Comparison of ENCODE assay signal across 9 cellular contexts in the genomic region with DNA sequence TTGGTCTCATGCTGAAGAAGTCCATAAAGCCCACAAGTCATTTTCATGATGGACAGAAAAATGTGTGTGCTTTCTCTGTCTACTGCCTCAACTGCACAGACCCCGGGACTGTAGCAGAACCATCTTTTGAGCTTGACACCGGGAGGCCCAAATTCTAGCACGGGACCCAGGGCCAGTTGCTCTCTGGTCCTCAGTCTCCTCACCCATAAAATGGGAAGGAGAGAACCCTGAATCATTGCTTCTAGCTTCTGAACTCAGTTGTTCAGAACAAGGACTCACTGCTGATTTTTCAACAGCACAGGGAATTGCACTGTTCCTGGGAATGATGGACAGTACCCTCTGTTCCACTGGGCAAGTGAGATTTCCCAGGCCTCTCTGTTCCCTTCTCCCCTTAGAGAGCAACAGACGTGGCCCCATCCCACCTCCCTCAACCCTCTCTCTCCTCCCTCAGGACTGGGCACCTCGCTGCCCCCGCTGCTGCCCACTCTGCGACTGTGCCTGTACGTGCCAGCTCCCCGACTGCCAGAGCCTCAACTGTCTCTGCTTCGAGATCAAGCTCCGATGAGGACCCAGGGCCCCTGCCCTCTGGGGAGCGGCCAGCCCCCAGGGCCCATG. TPM values are rescaled to one million over a fixed set of nuclear protein-coding genes. Genes with fewer than 3 reads are reported as not detected.
DNase-seq lines count a peak whose midpoint lies in the region; ATAC-seq, FAIRE-seq and TF ChIP-seq lines count a peak whose summit lies in the region.
"Had no signal": no experiment of that assay in that cellular context is flagged by ENCODE, and none has a peak within 500 bp of the region (broad histone marks: within the 10 kb centered on the region; RNA-seq: fewer than 3 reads in every experiment).

No MANE protein-coding gene starts in this region.

- H4K20me1 ChIP-seq in mammary epithelial cell (ENCODE audit: insufficient read depth, low read length), result peaks cover under 1% of the 10 kb centered on the region

- DNase-seq in AG04449 (ENCODE audit: low read depth, low spot score) (no peak), mammary epithelial cell (no peak), naive B cell (no peak), RCC 7860 (ENCODE audit: low spot score) (no peak)

- BruUV-seq in mammary epithelial cell (replicated peaks; lab: Mats Ljungman, UMichigan), result no TSS peak

- H3K27ac Mint-ChIP-seq in naive B cell, result peak overlapping the region; percentile 3 to 99 (median 73)

- H3K4me2 ChIP-seq in mammary epithelial cell (ENCODE audit: insufficient read depth, low read depth, low read length), result peak overlapping the region; percentile 91

- no peaks in the 10 kb centered on the region for H3K9me3 Mint-ChIP-seq in naive B cell

- H3K27me3 Mint-ChIP-seq in naive B cell, result no peaks in the 10 kb centered on the region

- in situ Hi-C loops in mammary epithelial cell (cut with MboI; ENCODE audit: low sequenced_read_pairs in 2 of 2), result no loop called here

- 57% methylated on average over 12 of the region's 12 CpGs for WGBS in HUES64
- 46% methylated on average over 12 of the region's 12 CpGs for WGBS in mammary epithelial cell (ENCODE audit: low coverage, missing lambda C conversion rate)

- no peak for FAIRE-seq in RCC 7860 (lab: Jason Lieb, UNC)

- H3K4me1 Mint-ChIP-seq in naive B cell, result peaks cover 18 to 30% (median 29%) of the 10 kb centered on the region in 3 donors

- CTCF ChIA-PET in AG04449 (lab: Yijun Ruan, JAX) (interaction anchor here (1.5 kb wide), 1 partner anchor 8 kb away, joined by 9 read pairs; no protein-coding TSS in a partner anchor), mammary epithelial cell (lab: Charles Lee; ENCODE audit: low non-redundant PET) (interaction anchor here (0.6 kb wide), 1 partner anchor 258 kb away, joined by 4 read pairs; no protein-coding TSS in a partner anchor)

- H3K9me3 ChIP-seq in HUES64 (ENCODE audit: insufficient read depth, low read depth, low read length) (no peaks in the 10 kb centered on the region), mammary epithelial cell (replicated peaks; ENCODE audit: insufficient read depth, low read length) (no peaks in the 10 kb centered on the region)

- intact Hi-C loops in mammary epithelial cell (cut with micrococcal nuclease), result loop anchor here (10.0 kb wide), 2 partner anchors 69 to 571 kb away; partner anchors contain the start of genes HIRIP3 and INO80E

- H3K9ac ChIP-seq in HUES64 (ENCODE audit: low read depth, low read length) (peak overlapping the region; percentile 90), mammary epithelial cell (ENCODE audit: insufficient read depth, low read length) (no peak overlapping the region)

- dilution Hi-C loops in mammary epithelial cell (cut with HindIII; ENCODE audit: low sequenced_read_pairs), result no loop called here

- peak overlapping the region; percentile 25 to 100 (median 97) for H3K4me3 Mint-ChIP-seq in naive B cell

- H3K27me3 ChIP-seq in HUES64 (ENCODE audit: insufficient read depth, low read length) (no peaks in the 10 kb centered on the region), mammary epithelial cell (ENCODE audit: insufficient read depth, low read length) (no peaks in the 10 kb centered on the region)

- H3K79me2 ChIP-seq in mammary epithelial cell (ENCODE audit: insufficient read depth, low read length), result peaks cover 39% of the 10 kb centered on the region

- no peaks in the 10 kb centered on the region for H3K36me3 Mint-ChIP-seq in naive B cell

- TF ChIP-seq CTCF in AG04449 (IDR thresholded peaks at IDR 0.05; ENCODE audit: insufficient read depth, low read length, missing control alignments), result no peak
- TF ChIP-seq CTCF in mammary epithelial cell (conservative IDR thresholded peaks at IDR 0.05 in 1 of 2, IDR thresholded peaks at IDR 0.05 in 1 of 2; ENCODE audit: extremely low read depth in 1 of 2, insufficient read depth in 1 of 2, low read depth in 1 of 2, low read length in 2 of 2), result no peak

- POLR2A ChIA-PET in AG04449 (lab: Yijun Ruan, JAX), result interaction anchor here (1.2 kb wide), 1 partner anchor 28 kb away, joined by 3 read pairs; the partner anchor contains the start of gene TBX6

- ATAC-seq in naive B cell (ENCODE audit: low read depth in 2 of 2) (no peak), HG02981 (IDR thresholded peaks at IDR 0.05; ENCODE audit: unreplicated experiment) (no peak), GM21737 (IDR thresholded peaks at IDR 0.05; ENCODE audit: unreplicated experiment) (no peak), HG03139 (IDR thresholded peaks at IDR 0.05; ENCODE audit: unreplicated experiment) (no peak)

- peak overlapping the region; percentile 98 for H3K27ac ChIP-seq in HUES64 (ENCODE audit: low read depth, low read length)
- H3K27ac ChIP-seq in mammary epithelial cell (ENCODE audit: insufficient read depth, low read depth, low read length), result peak overlapping the region; percentile 81

- H3K4me3 ChIP-seq in AG04449 (ENCODE audit: low read depth, low read length) (peak overlapping the region; percentile 69), HUES64 (ENCODE audit: low read length) (peak overlapping the region; percentile 96), mammary epithelial cell (replicated peaks in 1 of 3; ENCODE audit: insufficient read depth in 1 of 3, low read depth in 2 of 3, low read length in 3 of 3) (peak overlapping the region in 2 of 3 experiments; percentile 59 to 100)

- peak overlapping the region; percentile 81 for H2AFZ ChIP-seq in mammary epithelial cell (ENCODE audit: low read depth, low read length)

- H3K36me3 ChIP-seq in HUES64 (ENCODE audit: insufficient read depth, low read length) (peaks cover 17% of the 10 kb centered on the region), mammary epithelial cell (ENCODE audit: insufficient read depth, low read length) (peaks cover 16% of the 10 kb centered on the region)

- H3K4me1 ChIP-seq in HUES64 (ENCODE audit: insufficient read depth, low read length), result peaks cover 10% of the 10 kb centered on the region; the same call in 1 of the 2 replicates
- H3K4me1 ChIP-seq in mammary epithelial cell (ENCODE audit: insufficient read depth, low read length), result peaks cover 23% of the 10 kb centered on the region

RNA-seq across cellular contexts. Expression of gene ALDOA, which starts 2.2 kb away (rescaled TPM):
- 882 TPM for polyA plus RNA-seq in HUES64 (2013, experiment 1 of 2)
- polyA plus RNA-seq in HUES64 (2013, experiment 2 of 2), result 957 TPM
- total RNA-seq in mammary epithelial cell, result 1,000 to 10,000 TPM in 1 of 2 donors, 100 to 1,000 TPM in 1; 758 to 2,329 TPM
- polyA plus RNA-seq in mammary epithelial cell, result 2,512 TPM
- polyA minus RNA-seq in mammary epithelial cell, result 3,207 TPM
- polyA plus RNA-seq in naive B cell (ENCODE audit: low read depth in 6 of 6), result 100 to 1,000 TPM; 627 to 911 (median 721) TPM

RNA-seq across cellular contexts. Expression of gene PPP4C, which starts 12.4 kb away (rescaled TPM):
- 123 TPM for polyA plus RNA-seq in HUES64 (2013, experiment 1 of 2)
- polyA plus RNA-seq in HUES64 (2013, experiment 2 of 2), result 122 TPM
- 100 to 1,000 TPM; 125 to 221 TPM for total RNA-seq in mammary epithelial cell
- polyA plus RNA-seq in mammary epithelial cell (193 TPM), naive B cell (ENCODE audit: low read depth in 6 of 6) (100 to 1,000 TPM; 180 to 273 (median 206) TPM)
- polyA minus RNA-seq in mammary epithelial cell, result 303 TPM

RNA-seq across cellular contexts. Expression of gene TBX6, which starts 28.3 kb away (rescaled TPM):
- 3.1 TPM for polyA plus RNA-seq in HUES64 (2013, experiment 1 of 2)
- polyA plus RNA-seq in HUES64 (2013, experiment 2 of 2), result 3.2 TPM
- total RNA-seq in mammary epithelial cell, result under 1 TPM in 1 of 2 donors, not detected in 1; 0.73 TPM
- polyA plus RNA-seq in mammary epithelial cell, result 0.05 TPM
- not detected for polyA minus RNA-seq in mammary epithelial cell
- under 1 TPM; 0.18 to 0.64 (median 0.41) TPM for polyA plus RNA-seq in naive B cell (ENCODE audit: low read depth in 6 of 6)

RNA-seq across cellular contexts. Expression of gene TLCD3B, which starts 32.3 kb away (rescaled TPM):
- 16.0 TPM for polyA plus RNA-seq in HUES64 (2013, experiment 1 of 2)
- 20.7 TPM for polyA plus RNA-seq in HUES64 (2013, experiment 2 of 2)
- total RNA-seq in mammary epithelial cell, result not detected
- polyA plus RNA-seq in mammary epithelial cell (0.15 TPM), naive B cell (ENCODE audit: low read depth in 6 of 6) (not detected)
- not detected for polyA minus RNA-seq in mammary epithelial cell
- total RNA-seq: dermis microvascular lymphatic vessel endothelial cell had no signal

RNA-seq across cellular contexts. Expression of gene YPEL3, which starts 32.6 kb away (rescaled TPM):
- 22.9 TPM for polyA plus RNA-seq in HUES64 (2013, experiment 1 of 2)
- 29.7 TPM for polyA plus RNA-seq in HUES64 (2013, experiment 2 of 2)
- total RNA-seq in mammary epithelial cell, result 10 to 100 TPM in 1 of 2 donors, 1 to 10 TPM in 1; 9.5 to 25.8 TPM
- 16.3 TPM for polyA plus RNA-seq in mammary epithelial cell
- 19.2 TPM for polyA minus RNA-seq in mammary epithelial cell
- polyA plus RNA-seq in naive B cell (ENCODE audit: low read depth in 6 of 6), result 100 to 1,000 TPM; 214 to 383 (median 284) TPM
